Comparison of ENCODE assay signal across 1 cellular context in the genomic region with DNA sequence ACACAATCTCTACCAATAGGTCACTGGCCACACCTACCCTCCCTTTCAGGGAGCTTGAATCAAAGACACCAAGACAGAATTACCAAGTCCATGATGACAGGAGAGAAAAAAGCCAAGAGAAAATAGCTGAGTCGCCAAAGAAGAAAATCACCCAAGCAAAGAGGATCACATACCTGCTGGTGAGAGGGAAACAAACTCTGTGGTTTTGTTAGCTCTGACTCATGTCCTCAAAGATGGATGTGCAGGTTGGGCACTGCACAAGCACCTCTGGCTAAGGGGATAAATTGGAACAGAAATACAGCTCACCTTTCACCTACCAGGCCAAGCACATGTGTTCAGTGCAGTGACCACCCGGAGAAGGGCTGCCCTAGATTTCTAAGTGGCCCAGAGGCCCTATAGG.
TF ChIP-seq lines count a peak whose summit lies in the region.

No MANE protein-coding gene starts in this region.

TF ChIP-seq in H1, 55 proteins besides CTCF, POLR2A, EP300 and RAD21:
- TF ChIP-seq BACH1 (IDR thresholded peaks at IDR 0.05; ENCODE audit: low read length) (peak; percentile 21; the same call in 1 of the 2 replicates), CHD2 (IDR thresholded peaks at IDR 0.05; ENCODE audit: low read length) (no peak)
TF ChIP-seq in H1: peak in this region for 1.
